Comparison of ENCODE assay signal across 26 cellular contexts in the genomic region with DNA sequence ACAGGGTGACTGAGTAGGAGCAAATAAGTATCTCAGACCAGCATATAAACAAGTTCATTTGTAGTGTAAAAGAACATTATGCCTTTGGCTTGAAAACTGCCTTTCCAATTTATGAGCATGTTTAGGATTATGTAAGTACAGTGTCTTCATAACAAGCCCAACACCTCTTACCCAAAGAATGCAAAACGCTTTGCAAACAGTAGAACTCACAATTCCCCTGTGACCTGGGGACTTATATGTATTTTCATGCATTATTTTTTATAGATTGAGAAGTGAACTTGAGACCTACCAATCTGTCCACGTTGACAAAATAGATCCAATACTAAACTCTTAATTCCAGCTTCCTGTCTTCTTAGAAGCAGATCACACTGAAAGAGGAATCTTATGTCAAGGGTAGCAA.
DNase-seq lines count a peak whose midpoint lies in the region; ATAC-seq, FAIRE-seq and TF ChIP-seq lines count a peak whose summit lies in the region.
"Had no signal": no experiment of that assay in that cellular context is flagged by ENCODE, and none has a peak within 500 bp of the region (broad histone marks: within the 10 kb centered on the region; RNA-seq: fewer than 3 reads in every experiment).

No MANE protein-coding gene starts in this region.

- H3K9me3 ChIP-seq in breast epithelium: no peaks in the 10 kb centered on the region
- H3K9me3 ChIP-seq: BE2C had no signal

- H3K4me1 Mint-ChIP-seq in activated CD4-positive, alpha-beta T cell treated with anti-CD3 and anti-CD28 coated beads, Interleukin-2, amount 10 ng/mL, durations not matched to agents 24 days and 14 days: no peaks in the 10 kb centered on the region
- no peaks in the 10 kb centered on the region for H3K4me1 Mint-ChIP-seq in type B pancreatic cell (ENCODE audit: unreplicated experiment)

- H3K4me1 ChIP-seq in breast epithelium (no peaks in the 10 kb centered on the region), foreskin keratinocyte (peaks cover 83% of the 10 kb centered on the region)
- H3K4me1 ChIP-seq: BE2C had no signal

- intact Hi-C loops in activated CD4-positive, alpha-beta T cell treated with anti-CD3 and anti-CD28 coated beads, Interleukin-2, amount 10 ng/mL, durations not matched to agents 24 days and 14 days (cut with micrococcal nuclease): no loop called here
- intact Hi-C loops in breast epithelium (cut with DNase I; ENCODE audit: low total_unique reads): loop anchor here (5.0 kb wide), 1 partner anchor 286 kb away; no protein-coding TSS in a partner anchor

- no peaks in the 10 kb centered on the region for H3K36me3 Mint-ChIP-seq in activated CD4-positive, alpha-beta T cell treated with anti-CD3 and anti-CD28 coated beads, Interleukin-2, amount 10 ng/mL, durations not matched to agents 24 days and 14 days (ENCODE audit: low read depth)
- no peaks in the 10 kb centered on the region for H3K36me3 Mint-ChIP-seq in type B pancreatic cell
- H3K36me3 Mint-ChIP-seq: CD14-positive monocyte had no signal

- H3K4me3 ChIP-seq in breast epithelium: no peak overlapping the region

- H3K9me3 Mint-ChIP-seq in activated CD4-positive, alpha-beta T cell treated with anti-CD3 and anti-CD28 coated beads, Interleukin-2, amount 10 ng/mL, durations not matched to agents 24 days and 14 days: peaks cover 3% of the 10 kb centered on the region
- H3K9me3 Mint-ChIP-seq in type B pancreatic cell: no peaks in the 10 kb centered on the region

- ATAC-seq in foreskin keratinocyte (no peak), omental fat pad (ENCODE audit: low FRiP score) (no peak), HG03354 (IDR thresholded peaks at IDR 0.05; ENCODE audit: poor library complexity, severe bottlenecking, unreplicated experiment) (no peak)

- peak; percentile 0 for DNase-seq in activated CD4-positive, alpha-beta T cell treated with anti-CD3 and anti-CD28 coated beads, Interleukin-2, amount 10 ng/mL, durations not matched to agents 24 days and 14 days
- DNase-seq in activated CD4-positive, alpha-beta T cell treated with anti-CD3 and anti-CD28 coated beads for 1 hour: no peak
- no peak for DNase-seq in breast epithelium (ENCODE audit: low spot score in 2 of 2)
- peak in 1 of 2 donors; percentile 54 for DNase-seq in foreskin keratinocyte
- no peak for DNase-seq in type B pancreatic cell (ENCODE audit: extremely low spot score, unreplicated experiment)
- no peak for DNase-seq in omental fat pad (ENCODE audit: low spot score)
- no peak for DNase-seq in urothelium cell line (ENCODE audit: low spot score)
- DNase-seq: 8988T; ACHN; BE2C; Calu3; DMS79 treated with DMSO at 0.1 percent for 48 hours; Kasumi-1; MV-4-11; NCI-H1417 treated with DMSO at 0.1 percent for 48 hours; NCI-H1694 treated with DMSO at 0.1 percent for 48 hours; NCI-H2081; NCI-H524; NCI-H82; NK-92 treated with Interleukin-12 subunit alpha and Interleukin-12 subunit beta, amount 100 ng/mL, for 24 hours; RPMI8226; SHP77 had no signal

- no peak for TF ChIP-seq POLR2A in breast epithelium (IDR thresholded peaks at IDR 0.05)

- no peak overlapping the region for H3K4me3 Mint-ChIP-seq in activated CD4-positive, alpha-beta T cell treated with anti-CD3 and anti-CD28 coated beads, Interleukin-2, amount 10 ng/mL, durations not matched to agents 24 days and 14 days
- H3K4me3 Mint-ChIP-seq in type B pancreatic cell: no peak overlapping the region
- H3K4me3 Mint-ChIP-seq: CD14-positive monocyte had no signal

- H3K27me3 ChIP-seq in breast epithelium: no peaks in the 10 kb centered on the region
- no peaks in the 10 kb centered on the region for H3K27me3 ChIP-seq in foreskin keratinocyte
- H3K27me3 ChIP-seq: BE2C had no signal

- TF ChIP-seq CTCF in breast epithelium (IDR thresholded peaks at IDR 0.05) (no peak), foreskin keratinocyte (conservative IDR thresholded peaks at IDR 0.05) (no peak), type B pancreatic cell (conservative IDR thresholded peaks at IDR 0.05) (no peak), omental fat pad (IDR thresholded peaks at IDR 0.05) (no peak)

- H3K27me3 Mint-ChIP-seq in activated CD4-positive, alpha-beta T cell treated with anti-CD3 and anti-CD28 coated beads, Interleukin-2, amount 10 ng/mL, durations not matched to agents 24 days and 14 days: no peaks in the 10 kb centered on the region
- peaks cover 11% of the 10 kb centered on the region for H3K27me3 Mint-ChIP-seq in type B pancreatic cell

- no peaks in the 10 kb centered on the region for H3K36me3 ChIP-seq in breast epithelium
- H3K36me3 ChIP-seq: BE2C had no signal

- no peak for FAIRE-seq in urothelium cell line (lab: Jason Lieb, UNC)
- FAIRE-seq: GM12892, GM19239 had no signal

- no peak overlapping the region for H3K27ac Mint-ChIP-seq in activated CD4-positive, alpha-beta T cell treated with anti-CD3 and anti-CD28 coated beads, Interleukin-2, amount 10 ng/mL, durations not matched to agents 24 days and 14 days
- H3K27ac Mint-ChIP-seq in type B pancreatic cell: peak overlapping the region; percentile 36
- H3K27ac Mint-ChIP-seq: CD14-positive monocyte had no signal

- H3K27ac ChIP-seq in breast epithelium: peak overlapping the region; percentile 40 to 48
- peak overlapping the region; percentile 47 for H3K27ac ChIP-seq in foreskin keratinocyte
